In the genomic region with DNA sequence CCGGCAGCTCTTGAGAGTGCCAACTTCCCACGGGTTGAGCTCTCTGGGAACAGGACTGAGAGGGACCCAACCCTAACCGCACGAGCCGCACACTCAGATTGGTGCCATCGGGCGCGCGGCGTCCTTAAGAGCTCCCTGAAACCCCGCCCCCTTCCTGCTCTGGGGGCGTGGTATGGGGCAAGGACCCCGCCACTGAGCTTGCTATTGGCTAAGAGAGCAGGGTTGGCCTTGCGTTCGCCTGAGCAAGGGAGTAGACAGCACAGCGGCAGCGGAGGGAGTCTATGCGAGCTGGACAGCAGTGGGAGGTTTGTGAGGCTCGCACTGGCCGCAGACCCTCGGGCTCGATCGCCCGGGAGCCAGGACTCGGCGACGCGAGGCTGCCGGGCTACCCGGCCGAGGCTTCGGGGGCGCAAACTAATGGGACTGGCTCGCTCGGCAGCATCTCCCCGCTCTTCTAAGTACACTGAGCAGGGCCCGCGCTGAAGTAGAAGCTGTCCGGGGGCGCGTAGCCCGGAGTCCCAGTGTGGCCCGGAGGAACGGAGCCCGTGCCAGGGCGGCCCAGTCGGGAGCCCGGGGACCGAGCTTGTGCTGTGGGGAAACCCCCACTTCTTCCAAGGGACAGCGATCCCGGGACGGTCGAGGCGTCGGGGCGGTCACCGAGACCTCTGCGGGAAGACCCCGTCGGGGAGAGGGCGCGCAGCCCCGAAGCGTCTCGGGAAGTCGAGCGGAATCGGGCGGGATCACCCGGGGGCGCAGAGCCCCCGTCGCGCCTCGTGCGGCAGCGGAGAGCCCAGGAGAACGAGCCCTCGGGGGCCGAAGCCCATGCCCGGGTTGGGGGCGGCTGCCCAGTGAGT, we compare ENCODE assay signal across 1 cellular context.
TF ChIP-seq lines count a peak whose summit lies in the region.

A gene (plus strand): TSS at position 282 of the 854 bp plus-strand sequence. CDS start 756 bp downstream, outside the sequence.

TF ChIP-seq in Ishikawa, 13 proteins besides CTCF, POLR2A, EP300 and RAD21 (continued from another document):
- TF ChIP-seq, protein P1, sequence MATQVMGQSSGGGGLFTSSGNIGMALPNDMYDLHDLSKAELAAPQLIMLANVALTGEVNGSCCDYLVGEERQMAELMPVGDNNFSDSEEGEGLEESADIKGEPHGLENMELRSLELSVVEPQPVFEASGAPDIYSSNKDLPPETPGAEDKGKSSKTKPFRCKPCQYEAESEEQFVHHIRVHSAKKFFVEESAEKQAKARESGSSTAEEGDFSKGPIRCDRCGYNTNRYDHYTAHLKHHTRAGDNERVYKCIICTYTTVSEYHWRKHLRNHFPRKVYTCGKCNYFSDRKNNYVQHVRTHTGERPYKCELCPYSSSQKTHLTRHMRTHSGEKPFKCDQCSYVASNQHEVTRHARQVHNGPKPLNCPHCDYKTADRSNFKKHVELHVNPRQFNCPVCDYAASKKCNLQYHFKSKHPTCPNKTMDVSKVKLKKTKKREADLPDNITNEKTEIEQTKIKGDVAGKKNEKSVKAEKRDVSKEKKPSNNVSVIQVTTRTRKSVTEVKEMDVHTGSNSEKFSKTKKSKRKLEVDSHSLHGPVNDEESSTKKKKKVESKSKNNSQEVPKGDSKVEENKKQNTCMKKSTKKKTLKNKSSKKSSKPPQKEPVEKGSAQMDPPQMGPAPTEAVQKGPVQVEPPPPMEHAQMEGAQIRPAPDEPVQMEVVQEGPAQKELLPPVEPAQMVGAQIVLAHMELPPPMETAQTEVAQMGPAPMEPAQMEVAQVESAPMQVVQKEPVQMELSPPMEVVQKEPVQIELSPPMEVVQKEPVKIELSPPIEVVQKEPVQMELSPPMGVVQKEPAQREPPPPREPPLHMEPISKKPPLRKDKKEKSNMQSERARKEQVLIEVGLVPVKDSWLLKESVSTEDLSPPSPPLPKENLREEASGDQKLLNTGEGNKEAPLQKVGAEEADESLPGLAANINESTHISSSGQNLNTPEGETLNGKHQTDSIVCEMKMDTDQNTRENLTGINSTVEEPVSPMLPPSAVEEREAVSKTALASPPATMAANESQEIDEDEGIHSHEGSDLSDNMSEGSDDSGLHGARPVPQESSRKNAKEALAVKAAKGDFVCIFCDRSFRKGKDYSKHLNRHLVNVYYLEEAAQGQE (IDR thresholded peaks at IDR 0.05; ENCODE audit: low read depth): peak; percentile 35; the same call in 1 of the 2 replicates
- TF ChIP-seq CREB1 (IDR thresholded peaks at IDR 0.05; ENCODE audit: low read depth): no peak
- TF ChIP-seq NFIC (IDR thresholded peaks at IDR 0.05): no peak
